ENCODE assay signal across 7 cellular contexts in genomic region chr12:12788131-12788530, GRCh38. TPM values are rescaled to one million over a fixed set of nuclear protein-coding genes. Genes with fewer than 3 reads are reported as not detected.
DNase-seq lines count a peak whose midpoint lies in the region; TF ChIP-seq lines count a peak whose summit lies in the region.

No MANE protein-coding gene starts in this region.

- peak overlapping the region; percentile 90 for H3K4me3 Mint-ChIP-seq in HFFc6
- H3K4me3 Mint-ChIP-seq in activated CD4-positive, alpha-beta memory T cell treated with anti-CD3 and anti-CD28 coated beads, Interleukin-2, amount 10 ng/mL, durations not matched to agents 7 days and 5 days, result peak overlapping the region; percentile 78

- H3K4me1 ChIP-seq in spleen, result peaks cover 17 to 39% (median 28%) of the 10 kb centered on the region in 6 donors

- CTCF ChIA-PET in activated CD4-positive, alpha-beta memory T cell treated with anti-CD3 and anti-CD28 coated beads, Interleukin-2, amount 10 ng/mL, durations not matched to agents 7 days and 5 days (lab: Charles Lee), result interaction anchor here (1.0 to 4.7 kb wide), 15 partner anchors 16 to 424 kb away, joined by 3 to 57 read pairs (median 7); partner anchors contain the start of gene DDX47

- no peaks in the 10 kb centered on the region for H3K27me3 Mint-ChIP-seq in HFFc6 (ENCODE audit: insufficient read depth)
- no peaks in the 10 kb centered on the region for H3K27me3 Mint-ChIP-seq in activated CD4-positive, alpha-beta memory T cell treated with anti-CD3 and anti-CD28 coated beads, Interleukin-2, amount 10 ng/mL, durations not matched to agents 7 days and 5 days

- no peaks in the 10 kb centered on the region for H3K36me3 ChIP-seq in spleen

- no peaks in the 10 kb centered on the region for H3K9me3 ChIP-seq in spleen

- no peak overlapping the region for H3K4me3 ChIP-seq in fibroblast of the aortic adventitia (ENCODE audit: low read depth, low read length)
- H3K4me3 ChIP-seq in spleen, result peak overlapping the region in 1 of 8 donors; percentile 77

- H3K36me3 Mint-ChIP-seq in HFFc6 (ENCODE audit: low read depth), result no peaks in the 10 kb centered on the region
- H3K36me3 Mint-ChIP-seq in activated CD4-positive, alpha-beta memory T cell treated with anti-CD3 and anti-CD28 coated beads, Interleukin-2, amount 10 ng/mL, durations not matched to agents 7 days and 5 days (ENCODE audit: low read depth), result no peaks in the 10 kb centered on the region

- TF ChIP-seq POLR2A in spleen (IDR thresholded peaks at IDR 0.05), result no peak

- DNase-seq in HFFc6 (no peak), fibroblast of the aortic adventitia (ENCODE audit: low read depth) (peak; percentile 35), spleen (no peak), NOMO-1 treated with DMSO at 0.1 percent for 48 hours (lab: John Stamatoyannopoulos, UW; ENCODE audit: unreplicated experiment) (no peak), SW 1271 (lab: John Stamatoyannopoulos, UW) (no peak), midbrain (lab: John Stamatoyannopoulos, UW) (no peak)
- DNase-seq in activated CD4-positive, alpha-beta memory T cell treated with anti-CD3 and anti-CD28 coated beads, Interleukin-2, amount 10 ng/mL, durations not matched to agents 7 days and 5 days, result no peak

- peaks cover 62% of the 10 kb centered on the region for H3K4me1 Mint-ChIP-seq in HFFc6 (ENCODE audit: low read depth)
- H3K4me1 Mint-ChIP-seq in activated CD4-positive, alpha-beta memory T cell treated with anti-CD3 and anti-CD28 coated beads, Interleukin-2, amount 10 ng/mL, durations not matched to agents 7 days and 5 days, result peaks cover 43% of the 10 kb centered on the region

- H3K27ac Mint-ChIP-seq in HFFc6, result peak overlapping the region; percentile 96
- H3K27ac Mint-ChIP-seq in activated CD4-positive, alpha-beta memory T cell treated with anti-CD3 and anti-CD28 coated beads, Interleukin-2, amount 10 ng/mL, durations not matched to agents 7 days and 5 days, result peak overlapping the region; percentile 21

- POLR2A ChIA-PET in activated CD4-positive, alpha-beta memory T cell treated with anti-CD3 and anti-CD28 coated beads, Interleukin-2, amount 10 ng/mL, durations not matched to agents 7 days and 5 days (lab: Charles Lee), result interaction anchor here (1.3 to 7.1 kb wide), 7 partner anchors 9 to 313 kb away, joined by 4 to 50 read pairs (median 13); partner anchors contain the start of gene DDX47

- no peaks in the 10 kb centered on the region for H3K9me3 Mint-ChIP-seq in HFFc6
- no peaks in the 10 kb centered on the region for H3K9me3 Mint-ChIP-seq in activated CD4-positive, alpha-beta memory T cell treated with anti-CD3 and anti-CD28 coated beads, Interleukin-2, amount 10 ng/mL, durations not matched to agents 7 days and 5 days

- intact Hi-C loops in spleen (cut with DNase I; ENCODE audit: low total_unique reads), result no loop called here

- H3K27me3 ChIP-seq in spleen (replicated peaks in 1 of 7), result no peaks in the 10 kb centered on the region

- 66 to 87% (median 80%) methylated on average over 6 of the region's 6 CpGs for WGBS in spleen, 5 donors

- TF ChIP-seq CTCF in HFFc6 (IDR thresholded peaks at IDR 0.05) (no peak), fibroblast of the aortic adventitia (IDR thresholded peaks at IDR 0.05; ENCODE audit: insufficient read depth, low read length) (no peak), spleen (IDR thresholded peaks at IDR 0.05 in 8 of 11, conservative IDR thresholded peaks at IDR 0.05 in 3 of 11) (no peak)

- peak overlapping the region in 5 of 8 donors; percentile 88 to 91 (median 91) for H3K27ac ChIP-seq in spleen

RNA-seq across cellular contexts. Expression of gene APOLD1, which starts 2.7 kb away (rescaled TPM):
- 1 to 10 TPM; 5.0 to 8.6 (median 6.6) TPM for total RNA-seq in HFFc6 (2021; fragmentation: NEBNext Ultra II Directional; extraction: Animal tissue kit (Norgen Biotek cat#: 25700))
- total RNA-seq in activated CD4-positive, alpha-beta memory T cell treated with anti-CD3 and anti-CD28 coated beads, Interleukin-2, amount 10 ng/mL, durations not matched to agents 7 days and 5 days, result 1 to 10 TPM; 9.2 to 9.9 TPM
- total RNA-seq in fibroblast of the aortic adventitia (ENCODE audit: low replicate concordance) (3.6 and 9.2 TPM in 2 replicates), spleen (10 to 100 TPM in 6 of 7 donors, 1 to 10 TPM in 1; 6.1 to 79.5 (median 16.0) TPM)
- polyA plus RNA-seq in spleen, result 1 to 10 TPM; 1.3 to 4.5 (median 2.5) TPM

RNA-seq across cellular contexts. Expression of gene DDX47, which starts 25.0 kb away (rescaled TPM):
- 10 to 100 TPM; 87.6 to 97.3 (median 94.2) TPM for total RNA-seq in HFFc6 (2021; fragmentation: NEBNext Ultra II Directional; extraction: Animal tissue kit (Norgen Biotek cat#: 25700))
- 10 to 100 TPM; 49.1 to 53.2 TPM for total RNA-seq in activated CD4-positive, alpha-beta memory T cell treated with anti-CD3 and anti-CD28 coated beads, Interleukin-2, amount 10 ng/mL, durations not matched to agents 7 days and 5 days
- total RNA-seq in fibroblast of the aortic adventitia (ENCODE audit: low replicate concordance), result 55.3 and 68.4 TPM in 2 replicates
- 10 to 100 TPM; 37.2 to 58.1 (median 45.2) TPM for total RNA-seq in spleen
- 10 to 100 TPM; 34.0 to 39.3 (median 35.3) TPM for polyA plus RNA-seq in spleen
